1 cellular context compared by ENCODE assay signal in genomic region chr4:56505269-56506109, GRCh38.
TF ChIP-seq lines count a peak whose summit lies in the region.

TSS of gene ARL9 (plus strand) at chr4:56505791. CDS start at chr4:56505863, 72 bp downstream.

TF ChIP-seq in WTC11, 78 proteins besides CTCF, POLR2A, EP300 and RAD21 (continued from another document and continues in another):
- 0 out of 2 replicates have a peak, but pooled peaks have one; percentile 66 for TF ChIP-seq ARID4B (CRISPR knock-in tag; IDR thresholded peaks at IDR 0.05; ENCODE audit: borderline replicate concordance)
- TF ChIP-seq NFE2L1 (CRISPR knock-in tag; IDR thresholded peaks at IDR 0.05): peak; percentile 35; the same call in 1 of the 2 replicates
- peak; percentile 59; the same call in 1 of the 2 replicates for TF ChIP-seq FOXP4 (CRISPR knock-in tag; IDR thresholded peaks at IDR 0.05)
- 0 out of 2 replicates have a peak, but pooled peaks have one; percentile 16 for TF ChIP-seq TEAD1 (CRISPR knock-in tag; IDR thresholded peaks at IDR 0.05)
- TF ChIP-seq ZBTB43 (CRISPR knock-in tag; IDR thresholded peaks at IDR 0.05): peak; percentile 83; the same call in 1 of the 2 replicates
- no peak for TF ChIP-seq SMAD3 (CRISPR knock-in tag; IDR thresholded peaks at IDR 0.05; ENCODE audit: borderline replicate concordance)
- 0 out of 2 replicates have a peak, but pooled peaks have one; percentile 61 for TF ChIP-seq KAT7 (CRISPR knock-in tag; IDR thresholded peaks at IDR 0.05; ENCODE audit: borderline replicate concordance)
- no peak for TF ChIP-seq ZNF671 (CRISPR knock-in tag; IDR thresholded peaks at IDR 0.05)
- TF ChIP-seq GTF2I (CRISPR knock-in tag; conservative IDR thresholded peaks at IDR 0.05): no peak
- no peak for TF ChIP-seq ZNF138 (CRISPR knock-in tag; conservative IDR thresholded peaks at IDR 0.05)
- no peak; the same call in 1 of the 2 replicates for TF ChIP-seq SP1 (CRISPR knock-in tag; conservative IDR thresholded peaks at IDR 0.05)
- no peak for TF ChIP-seq IRF2 (CRISPR knock-in tag; IDR thresholded peaks at IDR 0.05; ENCODE audit: borderline replicate concordance, low read depth)
- TF ChIP-seq STAT6 (CRISPR knock-in tag; conservative IDR thresholded peaks at IDR 0.05; ENCODE audit: low read depth): no peak
- TF ChIP-seq ELF4 (CRISPR knock-in tag; IDR thresholded peaks at IDR 0.05; ENCODE audit: low read depth): no peak
- peak; percentile 63; the same call in 1 of the 2 replicates for TF ChIP-seq MYBL2 (CRISPR knock-in tag; IDR thresholded peaks at IDR 0.05)
- no peak for TF ChIP-seq ZSCAN18 (CRISPR knock-in tag; IDR thresholded peaks at IDR 0.05)
- TF ChIP-seq TCF7 (CRISPR knock-in tag; IDR thresholded peaks at IDR 0.05; ENCODE audit: low read depth): no peak
- TF ChIP-seq SMAD4 (CRISPR knock-in tag; IDR thresholded peaks at IDR 0.05): peak; percentile 71; the same call in 1 of the 2 replicates
- TF ChIP-seq ZNF317 (CRISPR knock-in tag; IDR thresholded peaks at IDR 0.05; ENCODE audit: borderline replicate concordance, low read depth): 0 out of 2 replicates have a peak, but pooled peaks have one; percentile 8
- TF ChIP-seq USF2 (CRISPR knock-in tag; IDR thresholded peaks at IDR 0.05): no peak
- no peak for TF ChIP-seq E2F1 (CRISPR knock-in tag; IDR thresholded peaks at IDR 0.05)
- TF ChIP-seq GABPB1 (CRISPR knock-in tag; IDR thresholded peaks at IDR 0.05): no peak
- no peak; the same call in 1 of the 2 replicates for TF ChIP-seq USF1 (CRISPR knock-in tag; IDR thresholded peaks at IDR 0.05)
- TF ChIP-seq HMGXB4 (CRISPR knock-in tag; IDR thresholded peaks at IDR 0.05): peak; percentile 50; the same call in 1 of the 2 replicates
- no peak for TF ChIP-seq MLX (CRISPR knock-in tag; IDR thresholded peaks at IDR 0.05)
- TF ChIP-seq ZNF416 (CRISPR knock-in tag; IDR thresholded peaks at IDR 0.05): no peak
- TF ChIP-seq ZNF532 (CRISPR knock-in tag; IDR thresholded peaks at IDR 0.05; ENCODE audit: borderline replicate concordance): no peak
